In the genomic region with DNA sequence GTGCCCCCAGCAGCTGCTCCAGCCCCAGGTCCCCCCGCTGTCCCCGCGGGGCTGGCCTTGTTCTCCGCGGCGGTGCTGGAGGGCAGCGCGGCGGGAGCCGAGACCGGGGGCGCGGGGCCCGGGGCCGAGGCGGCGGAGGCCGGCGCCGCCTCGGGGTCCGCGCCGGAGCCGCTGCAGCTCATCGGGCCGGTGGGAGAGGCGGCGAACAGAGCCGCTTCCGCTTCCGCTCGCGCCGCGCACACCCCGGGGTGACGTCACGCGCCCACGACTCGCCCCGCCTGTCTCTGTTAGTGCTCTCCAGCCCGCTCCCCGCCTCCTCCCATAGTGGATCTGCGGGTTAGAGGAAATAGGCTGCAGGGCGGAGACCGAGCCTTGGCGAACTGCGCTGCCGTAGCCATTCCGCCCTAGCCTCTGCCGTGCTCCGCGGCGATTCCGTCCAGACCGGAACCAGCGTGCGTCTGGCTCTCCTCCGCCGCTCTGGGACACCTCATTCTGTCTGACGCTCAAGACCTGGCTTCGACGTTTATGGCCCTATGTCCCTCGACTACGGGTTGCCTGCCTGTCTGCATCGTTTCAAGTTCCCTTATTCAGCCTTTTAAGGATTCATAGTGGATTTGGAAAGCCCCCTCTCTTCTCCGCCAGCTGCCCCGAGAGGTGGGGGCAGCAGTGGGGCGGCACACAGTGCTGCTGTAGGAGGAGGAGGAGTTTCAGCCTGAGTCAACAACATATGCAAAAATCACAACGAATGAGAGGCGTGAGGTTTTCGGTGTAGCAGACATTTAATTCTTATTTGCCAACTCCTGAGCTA, we compare ENCODE assay signal across 8 cellular contexts. TPM values are rescaled to one million over a fixed set of nuclear protein-coding genes. Genes with fewer than 3 reads are reported as not detected.
DNase-seq lines count a peak whose midpoint lies in the region; ATAC-seq and FAIRE-seq lines count a peak whose summit lies in the region.

Gene TAF10, minus strand, starts transcription at position 209 of the 808 bp plus-strand sequence. Its CDS starts 27 bp downstream, at position 182.

- H3K27ac Mint-ChIP-seq in activated CD4-positive, alpha-beta T cell treated with anti-CD3 and anti-CD28 coated beads, Interleukin-2, amount 10 ng/mL, durations not matched to agents 24 days and 14 days: peak within 1 kb of the TSS; percentile 87

- H3K9me3 ChIP-seq in BLaER1 treated with 17β-estradiol and CSF1 and Interleukin-3, amounts not matched to agents 10 nM and 100 nM (replicated peaks in 1 of 11): no peaks in the 10 kb centered on the region

- no peaks in the 10 kb centered on the region for H3K9me3 Mint-ChIP-seq in activated CD4-positive, alpha-beta T cell treated with anti-CD3 and anti-CD28 coated beads, Interleukin-2, amount 10 ng/mL, durations not matched to agents 24 days and 14 days

- intact Hi-C loops in activated CD4-positive, alpha-beta T cell treated with anti-CD3 and anti-CD28 coated beads, Interleukin-2, amount 10 ng/mL, durations not matched to agents 24 days and 14 days (cut with micrococcal nuclease): loop anchor here (1.0 to 2.0 kb wide), 3 partner anchors 9 to 221 kb away; partner anchors contain the start of genes ILK, MRPL17, RRP8 and SMPD1
- intact Hi-C loops in left colon (cut with DNase I, micrococcal nuclease): loop anchor here in 1 of 2 donors (10.0 kb wide), 1 partner anchor 227 kb away; no protein-coding TSS in a partner anchor

- no peaks in the 10 kb centered on the region for H3K27me3 ChIP-seq in BLaER1 treated with 17β-estradiol and CSF1 and Interleukin-3, amounts not matched to agents 10 nM and 100 nM

- peaks cover 52 to 82% (median 71%) of the 10 kb centered on the region in 11 experiments for H3K36me3 ChIP-seq in BLaER1 treated with 17β-estradiol and CSF1 and Interleukin-3, amounts not matched to agents 10 nM and 100 nM

- peak within 1 kb of the TSS; percentile 81 to 97 (median 92) for H3K4me3 ChIP-seq in BLaER1 treated with 17β-estradiol and CSF1 and Interleukin-3, amounts not matched to agents 10 nM and 100 nM

- H3K27me3 Mint-ChIP-seq in activated CD4-positive, alpha-beta T cell treated with anti-CD3 and anti-CD28 coated beads, Interleukin-2, amount 10 ng/mL, durations not matched to agents 24 days and 14 days: no peaks in the 10 kb centered on the region

- FAIRE-seq in colon (lab: Jason Lieb, UNC): peak; percentile 5

- peak within 1 kb of the TSS; percentile 84 to 95 (median 91) for H3K27ac ChIP-seq in BLaER1 treated with 17β-estradiol and CSF1 and Interleukin-3, amounts not matched to agents 10 nM and 100 nM

- H3K4me3 Mint-ChIP-seq in activated CD4-positive, alpha-beta T cell treated with anti-CD3 and anti-CD28 coated beads, Interleukin-2, amount 10 ng/mL, durations not matched to agents 24 days and 14 days: peak within 1 kb of the TSS; percentile 95

- H3K4me1 ChIP-seq in BLaER1 treated with 17β-estradiol and CSF1 and Interleukin-3, amounts not matched to agents 10 nM and 100 nM: peaks cover 31 to 89% (median 44%) of the 10 kb centered on the region in 10 experiments

- H4K20me1 ChIP-seq in BLaER1 treated with 17β-estradiol and CSF1 and Interleukin-3, amounts not matched to agents 10 nM and 100 nM: peaks cover 7 to 61% (median 26%) of the 10 kb centered on the region in 11 experiments; a peak in 16 of 22 replicates

- H3K4me2 ChIP-seq in BLaER1 treated with 17β-estradiol and CSF1 and Interleukin-3, amounts not matched to agents 10 nM and 100 nM: peak within 1 kb of the TSS; percentile 88 to 97 (median 94)

- peaks cover 65% of the 10 kb centered on the region for H3K36me3 Mint-ChIP-seq in activated CD4-positive, alpha-beta T cell treated with anti-CD3 and anti-CD28 coated beads, Interleukin-2, amount 10 ng/mL, durations not matched to agents 24 days and 14 days (ENCODE audit: low read depth)

- ATAC-seq in GM19328 (IDR thresholded peaks at IDR 0.05; ENCODE audit: unreplicated experiment) (peak; percentile 87), HG03469 (IDR thresholded peaks at IDR 0.05; ENCODE audit: unreplicated experiment) (peak; percentile 68), left colon (peak; percentile 93)

- peaks cover 34% of the 10 kb centered on the region for H3K4me1 Mint-ChIP-seq in activated CD4-positive, alpha-beta T cell treated with anti-CD3 and anti-CD28 coated beads, Interleukin-2, amount 10 ng/mL, durations not matched to agents 24 days and 14 days

- peak; percentile 92 for DNase-seq in NCI-H526 treated with DMSO at 0.1 percent for 48 hours (lab: John Stamatoyannopoulos, UW)
- peak; percentile 99 for DNase-seq in activated CD4-positive, alpha-beta T cell treated with anti-CD3 and anti-CD28 coated beads, Interleukin-2, amount 10 ng/mL, durations not matched to agents 24 days and 14 days
- DNase-seq in left colon: peak; percentile 98
- DNase-seq in stimulated activated CD4-positive, alpha-beta T cell treated with anti-CD3 and anti-CD28 coated beads, Interleukin-1b, Interleukin-23, amount 100 ng/mL, for 4 hours (ENCODE audit: low read depth in 2 of 2): peak; percentile 93 to 94

- peak within 1 kb of the TSS; percentile 89 to 96 (median 94) for H3K9ac ChIP-seq in BLaER1 treated with 17β-estradiol and CSF1 and Interleukin-3, amounts not matched to agents 10 nM and 100 nM

RNA-seq across cellular contexts. Expression of gene TAF10, which starts in this region (rescaled TPM):
- total RNA-seq in activated CD4-positive, alpha-beta T cell treated with anti-CD3 and anti-CD28 coated beads, Interleukin-2, amount 10 ng/mL, durations not matched to agents 24 days and 14 days: 140 and 141 TPM in 2 replicates
- total RNA-seq in left colon: 100 to 1,000 TPM; 113 to 146 TPM

Comparison
In these comparisons a context has a peak if more than half of its experiments do, and no peak if none do; other contexts are left out.
1. Peak in every context shown above with its lines: DNase-seq, ATAC-seq, H3K4me3 ChIP-seq and H3K27ac ChIP-seq.